In the genomic region with DNA sequence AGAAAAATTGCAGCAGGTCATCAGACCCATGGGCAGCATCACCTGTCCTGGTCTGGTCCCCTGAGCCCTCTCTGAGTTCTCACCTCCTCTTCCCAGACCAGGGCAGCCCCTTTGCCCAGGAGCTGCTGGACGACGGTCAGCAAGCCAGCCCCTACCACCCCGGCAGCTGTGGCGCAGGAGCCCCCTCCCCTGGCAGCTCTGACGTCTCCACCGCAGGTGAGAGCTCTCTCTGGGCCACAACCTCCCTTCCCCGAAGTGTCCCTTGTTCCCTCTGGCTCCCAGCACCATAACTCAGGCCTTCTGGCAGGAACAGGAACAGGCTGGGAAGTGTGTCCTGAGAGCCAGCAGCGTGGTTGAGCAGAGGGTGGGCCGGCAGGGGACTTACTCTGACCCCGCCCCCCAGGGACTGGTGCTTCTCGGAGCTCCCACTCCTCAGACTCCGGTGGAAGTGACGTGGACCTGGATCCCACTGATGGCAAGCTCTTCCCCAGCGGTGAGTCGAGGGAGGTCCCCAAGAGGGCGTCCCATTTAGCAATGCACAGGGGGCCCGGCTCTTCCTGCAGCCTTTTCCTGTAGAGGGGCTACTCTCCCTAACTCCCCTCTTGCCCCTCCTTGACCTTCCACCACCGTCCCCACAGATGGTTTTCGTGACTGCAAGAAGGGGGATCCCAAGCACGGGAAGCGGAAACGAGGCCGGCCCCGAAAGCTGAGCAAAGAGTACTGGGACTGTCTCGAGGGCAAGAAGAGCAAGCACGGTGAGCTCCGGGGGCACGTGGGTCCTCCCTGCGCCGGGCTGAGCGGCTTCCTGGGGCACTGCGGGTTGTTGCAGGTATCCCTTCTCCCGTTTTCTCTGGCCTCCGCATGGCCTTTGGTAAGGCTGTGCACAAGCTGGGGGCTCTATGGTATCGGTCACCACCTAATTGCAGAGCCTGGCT, we compare ENCODE assay signal across 18 cellular contexts. TPM values are rescaled to one million over a fixed set of nuclear protein-coding genes. Genes with fewer than 3 reads are reported as not detected.
DNase-seq lines count a peak whose midpoint lies in the region; ATAC-seq, FAIRE-seq and TF ChIP-seq lines count a peak whose summit lies in the region.
"Had no signal": no experiment of that assay in that cellular context is flagged by ENCODE, and none has a peak within 500 bp of the region (broad histone marks: within the 10 kb centered on the region; RNA-seq: fewer than 3 reads in every experiment).

No MANE protein-coding gene starts in this region.

- H3K9me3 ChIP-seq in A549 (no peaks in the 10 kb centered on the region), Panc1 (ENCODE audit: control insufficient read depth, insufficient read depth, low read depth, low read length) (no peaks in the 10 kb centered on the region)
- H3K9me3 ChIP-seq: tibial artery had no signal

- CTCF ChIA-PET in A549 (lab: Yijun Ruan, JAX) (interaction anchor here (1.1 to 46.8 kb wide), 8 partner anchors 12 to 113 kb away, joined by 3 to 1624 read pairs (median 4); a partner anchor contains a TSS), Panc1 (lab: Charles Lee) (interaction anchor here (0.5 kb wide), 1 partner anchor 110 kb away, joined by 8 read pairs; no protein-coding TSS in a partner anchor)

- no peak overlapping the region for H3K4me3 Mint-ChIP-seq in HFFc6
- H3K4me3 Mint-ChIP-seq: activated CD8-positive, alpha-beta T cell treated with anti-CD3 and anti-CD28 coated beads, Interleukin-2, amount 10 ng/mL, durations not matched to agents 7 days and 5 days; CD8-positive, alpha-beta memory T cell; T-helper 1 cell treated with Interleukin-12 subunit alpha and Interleukin-12 subunit beta and Interleukin-4 antibody, amounts not matched to agents 30 μg/mL and 1 μg/mL, for 36 hours had no signal

- H3K4me1 Mint-ChIP-seq in HFFc6 (ENCODE audit: low read depth), result peaks cover 21% of the 10 kb centered on the region

- TF ChIP-seq RAD21 in A549 (conservative IDR thresholded peaks at IDR 0.05 in 1 of 2, IDR thresholded peaks at IDR 0.05 in 1 of 2), result no peak

- TF ChIP-seq EP300 in A549 (IDR thresholded peaks at IDR 0.05), result no peak

- TF ChIP-seq POLR2A in A549 (IDR thresholded peaks at IDR 0.05; ENCODE audit: low read length), result no peak

- POLR2A ChIA-PET in A549 (lab: Yijun Ruan, JAX), result interaction anchor here (0.5 to 3.7 kb wide), 9 partner anchors 10 to 135 kb away, joined by 3 to 147 read pairs (median 6); no protein-coding TSS in a partner anchor
- POLR2A ChIA-PET in Panc1 (lab: Charles Lee), result interaction anchor here (0.5 kb wide), 1 partner anchor 101 kb away, joined by 5 read pairs; no protein-coding TSS in a partner anchor

- ATAC-seq in A549 (no peak), Panc1 (no peak), left colon (peak; percentile 0), GM18519 (IDR thresholded peaks at IDR 0.05; ENCODE audit: low FRiP score, unreplicated experiment) (no peak), HG03457 (IDR thresholded peaks at IDR 0.05; ENCODE audit: unreplicated experiment) (no peak)
- ATAC-seq: activated CD8-positive, alpha-beta T cell treated with anti-CD3 and anti-CD28 coated beads, Interleukin-2, amount 10 ng/mL, durations not matched to agents 7 days and 5 days had no signal

- in situ Hi-C loops in Panc1 (cut with HindIII; ENCODE audit: low pct_unique_long_range_greater_than_20kb, low sequenced_read_pairs), result no loop called here
- in situ Hi-C loops in brain microvascular endothelial cell (cut with HindIII; ENCODE audit: low pct_ligation_motif_present, low sequenced_read_pairs), result loop anchor here (25.0 kb wide), 1 partner anchor 124 kb away; a partner anchor contains a TSS

- no peaks in the 10 kb centered on the region for H3K9me3 Mint-ChIP-seq in HFFc6
- H3K9me3 Mint-ChIP-seq: CD8-positive, alpha-beta memory T cell; T-helper 1 cell treated with Interleukin-12 subunit alpha and Interleukin-12 subunit beta and Interleukin-4 antibody, amounts not matched to agents 30 μg/mL and 1 μg/mL, for 36 hours had no signal

- H3K27ac ChIP-seq in A549 (peak overlapping the region; percentile 93 to 94), Panc1 (ENCODE audit: low read length) (peak overlapping the region; percentile 68), brain microvascular endothelial cell (no peak overlapping the region)
- H3K27ac ChIP-seq: tibial artery had no signal

- peak in 1 of 2 experiments; percentile 56 for DNase-seq in A549 (ENCODE audit: low read depth in 1 of 2, low spot score in 1 of 2)
- DNase-seq in Panc1 (ENCODE audit: low read depth, low spot score), result no peak
- DNase-seq in left colon, result peak in 1 of 2 donors; percentile 33
- peak; percentile 73 for DNase-seq in posterior vena cava (ENCODE audit: low spot score)
- no peak for DNase-seq in HFFc6
- DNase-seq in brain microvascular endothelial cell, result no peak
- DNase-seq: activated CD4-positive, CD25-positive, alpha-beta regulatory T cell; activated CD8-positive, alpha-beta T cell treated with anti-CD3 and anti-CD28 coated beads, Interleukin-2, amount 10 ng/mL, durations not matched to agents 7 days and 5 days; CD8-positive, alpha-beta memory T cell; effector CD4-positive, alpha-beta T cell; NCI-H1436 treated with DMSO at 0.1 percent for 48 hours; NCI-H226; SHP77 treated with DMSO at 0.1 percent for 48 hours; tibial artery had no signal

- peak overlapping the region; percentile 88 for H3K4me2 ChIP-seq in A549

- WGBS in A549 (ENCODE audit: missing lambda C conversion rate), result 24% methylated on average over 35 of the region's 35 CpGs

- intact Hi-C loops in Panc1 (cut with micrococcal nuclease; ENCODE audit: unreplicated experiment) (no loop called here), left colon (cut with DNase I, micrococcal nuclease) (loop anchor here in 1 of 2 donors (5.0 kb wide), 1 partner anchor 104 kb away; no protein-coding TSS in a partner anchor), posterior vena cava (cut with DNase I) (loop anchor here in 1 of 2 donors (5.0 kb wide), 1 partner anchor 104 kb away; no protein-coding TSS in a partner anchor)

- FAIRE-seq in A549 (lab: Jason Lieb, UNC), result no peak
- FAIRE-seq: keratinocyte had no signal

- H3K36me3 ChIP-seq in Panc1 (ENCODE audit: control insufficient read depth, insufficient read depth, low read length) (peaks cover 7% of the 10 kb centered on the region; the same call in 1 of the 2 replicates), brain microvascular endothelial cell (replicated peaks) (no peaks in the 10 kb centered on the region)

- no peaks in the 10 kb centered on the region for H3K27me3 ChIP-seq in Panc1 (ENCODE audit: control insufficient read depth, insufficient read depth, low read length)
- H3K27me3 ChIP-seq in brain microvascular endothelial cell (replicated peaks), result no peaks in the 10 kb centered on the region

- no peak overlapping the region for H3K27ac Mint-ChIP-seq in HFFc6
- H3K27ac Mint-ChIP-seq: activated CD8-positive, alpha-beta T cell treated with anti-CD3 and anti-CD28 coated beads, Interleukin-2, amount 10 ng/mL, durations not matched to agents 7 days and 5 days; CD8-positive, alpha-beta memory T cell; T-helper 1 cell treated with Interleukin-12 subunit alpha and Interleukin-12 subunit beta and Interleukin-4 antibody, amounts not matched to agents 30 μg/mL and 1 μg/mL, for 36 hours had no signal

- peaks cover 32% of the 10 kb centered on the region for H3K27me3 Mint-ChIP-seq in HFFc6 (ENCODE audit: insufficient read depth)

- H3K4me1 ChIP-seq in A549 (peaks cover 65% of the 10 kb centered on the region), Panc1 (ENCODE audit: control insufficient read depth, insufficient read depth, low read length) (peaks cover 60% of the 10 kb centered on the region)

- no peak for TF ChIP-seq CTCF in A549 (IDR thresholded peaks at IDR 0.05)
- no peak for TF ChIP-seq CTCF in Panc1 (IDR thresholded peaks at IDR 0.05)
- TF ChIP-seq CTCF in HFFc6 (IDR thresholded peaks at IDR 0.05), result no peak
- TF ChIP-seq CTCF in brain microvascular endothelial cell (IDR thresholded peaks at IDR 0.05; ENCODE audit: low read depth, low read length, missing control alignments), result no peak

- H3K4me3 ChIP-seq in A549 (peak overlapping the region; percentile 95), Panc1 (ENCODE audit: low read depth in 2 of 2, low read length in 2 of 2) (peak overlapping the region; percentile 41 to 72), brain microvascular endothelial cell (ENCODE audit: low read depth, low read length) (no peak overlapping the region)
- H3K4me3 ChIP-seq: tibial artery had no signal

- BruUV-seq in Panc1 (replicated peaks; lab: Mats Ljungman, UMichigan), result no TSS peak

- H3K36me3 Mint-ChIP-seq in HFFc6 (ENCODE audit: low read depth), result no peaks in the 10 kb centered on the region

RNA-seq across cellular contexts. Expression of a gene that starts 2.4 kb away (rescaled TPM):
- polyA plus RNA-seq in A549 (2011; rRNA removed), result 334 and 365 TPM in 2 replicates
- 197 and 257 TPM in 2 replicates for polyA plus RNA-seq in A549 (2012; cell fraction: cytosol; rRNA removed)
- 1,053 and 1,132 TPM in 2 replicates for polyA plus RNA-seq in A549 (2012; cell fraction: nucleus; rRNA removed)
- 138 to 180 TPM (median 179 TPM) in 3 replicates for polyA plus RNA-seq in A549 (2017; fragmentation: RNase III; extraction: RNeasy Plus Mini Kit Qiagen cat#74134 plus additional on column Dnase treatment)
- polyA minus RNA-seq in A549 (2011; rRNA and poly(A)+ RNA removed), result 661 and 758 TPM in 2 replicates
- total RNA-seq in Panc1 (2021; ENCODE audit: unreplicated experiment), result 126 TPM
- polyA plus RNA-seq in Panc1 (2012; ENCODE audit: insufficient read length), result 85.4 TPM
- 1,000 to 10,000 TPM; 1,089 to 1,608 TPM for total RNA-seq in left colon
- total RNA-seq in posterior vena cava, result under 1 TPM; 0.37 to 0.48 TPM
- under 1 TPM in 2 of 6 experiments, not detected in 4; 0.09 TPM for total RNA-seq in HFFc6 (2021; fragmentation: NEBNext Ultra II Directional; extraction: Animal tissue kit (Norgen Biotek cat#: 25700))
- polyA plus RNA-seq: CD8-positive, alpha-beta memory T cell had no signal

RNA-seq across cellular contexts. Expression of a gene that starts 30.4 kb away (rescaled TPM):
- polyA plus RNA-seq in A549 (2011; rRNA removed), result 80.4 and 87.6 TPM in 2 replicates
- polyA plus RNA-seq in A549 (2012; cell fraction: cytosol; rRNA removed), result 54.1 and 67.0 TPM in 2 replicates
- 87.5 and 112 TPM in 2 replicates for polyA plus RNA-seq in A549 (2012; cell fraction: nucleus; rRNA removed)
- polyA plus RNA-seq in A549 (2017; fragmentation: RNase III; extraction: RNeasy Plus Mini Kit Qiagen cat#74134 plus additional on column Dnase treatment), result 61.3 to 71.1 TPM (median 69.8 TPM) in 3 replicates
- polyA minus RNA-seq in A549 (2011; rRNA and poly(A)+ RNA removed), result 52.5 and 53.4 TPM in 2 replicates
- 99.8 TPM for total RNA-seq in Panc1 (2021; ENCODE audit: unreplicated experiment)
- polyA plus RNA-seq in Panc1 (2012; ENCODE audit: insufficient read length), result 87.7 TPM
- total RNA-seq in left colon, result 100 to 1,000 TPM; 124 to 139 TPM
- 10 to 100 TPM; 29.1 to 38.7 TPM for total RNA-seq in posterior vena cava
- 10 to 100 TPM; 66.6 to 82.5 (median 76.4) TPM for total RNA-seq in HFFc6 (2021; fragmentation: NEBNext Ultra II Directional; extraction: Animal tissue kit (Norgen Biotek cat#: 25700))

RNA-seq across cellular contexts. Expression of a gene that starts 57.5 kb away (rescaled TPM):
- polyA plus RNA-seq in A549 (2011; rRNA removed), result 96.2 and 127 TPM in 2 replicates
- polyA plus RNA-seq in A549 (2012; cell fraction: cytosol; rRNA removed), result 42.6 and 45.1 TPM in 2 replicates
- polyA plus RNA-seq in A549 (2012; cell fraction: nucleus; rRNA removed), result 16.6 and 35.3 TPM in 2 replicates
- polyA plus RNA-seq in A549 (2017; fragmentation: RNase III; extraction: RNeasy Plus Mini Kit Qiagen cat#74134 plus additional on column Dnase treatment), result 133 to 142 TPM (median 134 TPM) in 3 replicates
- 40.2 and 41.1 TPM in 2 replicates for polyA minus RNA-seq in A549 (2011; rRNA and poly(A)+ RNA removed)
- 118 TPM for total RNA-seq in Panc1 (2021; ENCODE audit: unreplicated experiment)
- 78.7 TPM for polyA plus RNA-seq in Panc1 (2012; ENCODE audit: insufficient read length)
- 10 to 100 TPM; 53.1 to 60.1 TPM for total RNA-seq in left colon
- 10 to 100 TPM; 38.8 to 47.5 TPM for total RNA-seq in posterior vena cava
- total RNA-seq in HFFc6 (2021; fragmentation: NEBNext Ultra II Directional; extraction: Animal tissue kit (Norgen Biotek cat#: 25700)), result 100 to 1,000 TPM; 114 to 128 (median 122) TPM

Comparison
In these comparisons a context has a peak if more than half of its experiments do, and no peak if none do; other contexts are left out.
1. RNA of a gene that starts 2.4 kb away (total RNA-seq): 1,089 to 1,608 TPM in left colon and 126 TPM in Panc1 (single experiment); 0.37 to 0.48 TPM in posterior vena cava and 0.09 TPM in HFFc6; every median in the first group is over 10 times any median in the second.